Comparison of ENCODE assay signal across 12 cellular contexts in genomic region chr1:111475706-111476105, GRCh38. TPM values are rescaled to one million over a fixed set of nuclear protein-coding genes. Genes with fewer than 3 reads are reported as not detected.
A peak's percentile ranks its signal among the peaks of the same experiment; 100 is the strongest.
DNase-seq lines count a peak whose midpoint lies in the region; ATAC-seq lines count a peak whose summit lies in the region.
"Had no signal": no experiment of that assay in that cellular context is flagged by ENCODE, and none has a peak within 500 bp of the region (broad histone marks: within the 10 kb centered on the region; RNA-seq: fewer than 3 reads in every experiment).

No MANE protein-coding gene starts in this region.

- H3K9me3 Mint-ChIP-seq in activated naive CD4-positive, alpha-beta T cell treated with anti-CD3 and anti-CD28 coated beads, Interleukin-2, amount 50 U/mL, for 72 hours, result no peaks in the 10 kb centered on the region

- H3K27ac Mint-ChIP-seq in activated naive CD4-positive, alpha-beta T cell treated with anti-CD3 and anti-CD28 coated beads, Interleukin-2, amount 50 U/mL, for 72 hours, result peak overlapping the region in 1 of 2 donors; percentile 79

- H3K36me3 Mint-ChIP-seq in activated naive CD4-positive, alpha-beta T cell treated with anti-CD3 and anti-CD28 coated beads, Interleukin-2, amount 50 U/mL, for 72 hours, result peaks cover 11 to 19% of the 10 kb centered on the region in 2 donors

- no peak for DNase-seq in activated CD4-positive, CD25-positive, alpha-beta regulatory T cell treated with anti-CD3 and anti-CD28 coated beads, Interleukin-2, amount 50 U/mL, for 72 hours
- peak in 1 of 2 donors; percentile 41 for DNase-seq in activated naive CD4-positive, alpha-beta T cell treated with anti-CD3 and anti-CD28 coated beads, Interleukin-2, amount 50 U/mL, for 72 hours (ENCODE audit: low spot score in 2 of 2)
- DNase-seq in stimulated activated CD4-positive, alpha-beta T cell treated with anti-CD3 and anti-CD28 coated beads, TNF-alpha, amount 100 ng/mL, for 48 hours (ENCODE audit: low read depth in 3 of 3), result peak in 2 of 3 donors; percentile 34 to 52
- DNase-seq in dermis blood vessel endothelial cell (no peak), inferior parietal cortex (ENCODE audit: extremely low spot score) (no peak)
- DNase-seq: Kasumi-1, mammary epithelial cell, sigmoid colon had no signal

- peak; percentile 75 to 77 for ATAC-seq in activated CD4-positive, CD25-positive, alpha-beta regulatory T cell treated with anti-CD3 and anti-CD28 coated beads, Interleukin-2, amount 50 U/mL, for 24 hours
- peak; percentile 40 for ATAC-seq in HG02852 (IDR thresholded peaks at IDR 0.05; ENCODE audit: unreplicated experiment)
- peak; percentile 77 to 86 for ATAC-seq in activated naive CD4-positive, alpha-beta T cell treated with anti-CD3 and anti-CD28 coated beads, Interleukin-2, amount 50 U/mL, for 72 hours
- no peak for ATAC-seq in HG03159 (IDR thresholded peaks at IDR 0.05; ENCODE audit: unreplicated experiment)
- ATAC-seq: A549 had no signal

RNA-seq across cellular contexts. Expression of gene C1orf162, which starts 1.9 kb away (rescaled TPM):
- 1 to 10 TPM; 6.4 to 8.9 TPM for total RNA-seq in activated naive CD4-positive, alpha-beta T cell treated with anti-CD3 and anti-CD28 coated beads, Interleukin-2, amount 50 U/mL, for 72 hours
- under 0.01 and 0.09 TPM in 2 replicates for total RNA-seq in dermis blood vessel endothelial cell

RNA-seq across cellular contexts. Expression of gene ATP5PB, which starts 26.4 kb away (rescaled TPM):
- total RNA-seq in activated naive CD4-positive, alpha-beta T cell treated with anti-CD3 and anti-CD28 coated beads, Interleukin-2, amount 50 U/mL, for 72 hours, result 100 to 1,000 TPM; 320 to 332 TPM
- 325 and 449 TPM in 2 replicates for total RNA-seq in dermis blood vessel endothelial cell

RNA-seq across cellular contexts. Expression of gene WDR77, which starts 26.6 kb away (rescaled TPM):
- 10 to 100 TPM; 33.9 to 39.2 TPM for total RNA-seq in activated naive CD4-positive, alpha-beta T cell treated with anti-CD3 and anti-CD28 coated beads, Interleukin-2, amount 50 U/mL, for 72 hours
- 52.2 and 65.2 TPM in 2 replicates for total RNA-seq in dermis blood vessel endothelial cell

RNA-seq across cellular contexts. Expression of gene ADORA3, which starts 27.7 kb away (rescaled TPM):
- under 1 TPM in 1 of 2 donors, not detected in 1; 0.11 TPM for total RNA-seq in activated naive CD4-positive, alpha-beta T cell treated with anti-CD3 and anti-CD28 coated beads, Interleukin-2, amount 50 U/mL, for 72 hours
- not detected in 2 replicates for total RNA-seq in dermis blood vessel endothelial cell
- total RNA-seq: mammary epithelial cell had no signal

RNA-seq across cellular contexts. Expression of gene TMIGD3, which starts 27.7 kb away (rescaled TPM):
- not detected for total RNA-seq in activated naive CD4-positive, alpha-beta T cell treated with anti-CD3 and anti-CD28 coated beads, Interleukin-2, amount 50 U/mL, for 72 hours
- total RNA-seq in dermis blood vessel endothelial cell, result not detected in 2 replicates
- total RNA-seq: mammary epithelial cell had no signal

Comparison
In these comparisons a context has a peak if more than half of its experiments do, and no peak if none do; other contexts are left out.
1. DNase-seq: peak in stimulated activated CD4-positive, alpha-beta T cell treated with anti-CD3 and anti-CD28 coated beads, TNF-alpha, amount 100 ng/mL, for 48 hours (2 of 3); none in activated CD4-positive, CD25-positive, alpha-beta regulatory T cell treated with anti-CD3 and anti-CD28 coated beads, Interleukin-2, amount 50 U/mL, for 72 hours (single experiment), dermis blood vessel endothelial cell (single experiment) and inferior parietal cortex (single experiment).